ENCODE assay signal across 29 cellular contexts in genomic region chr9:99272866-99273265, GRCh38.
"Had no signal": no experiment of that assay in that cellular context is flagged by ENCODE, and none has a peak within 500 bp of the region (broad histone marks: within the 10 kb centered on the region; RNA-seq: fewer than 3 reads in every experiment).

No MANE protein-coding gene starts in this region.

- H3K27ac Mint-ChIP-seq: activated naive CD4-positive, alpha-beta T cell treated with anti-CD3 and anti-CD28 coated beads, Interleukin-2, amount 10 ng/mL, durations not matched to agents 7 days and 5 days; activated naive CD8-positive, alpha-beta T cell treated with anti-CD3 and anti-CD28 coated beads, Interleukin-2, amount 10 ng/mL, durations not matched to agents 7 days and 5 days; immature natural killer cell; nephron progenitor cell; stimulated activated effector memory CD8-positive, alpha-beta T cell treated with anti-CD3 and anti-CD28 coated beads, Interleukin-12 subunit alpha, Interleukin-12 subunit beta, amount 100 ng/mL, for 72 hours had no signal

- H3K4me3 Mint-ChIP-seq: activated naive CD4-positive, alpha-beta T cell treated with anti-CD3 and anti-CD28 coated beads, Interleukin-2, amount 10 ng/mL, durations not matched to agents 7 days and 5 days; activated naive CD8-positive, alpha-beta T cell treated with anti-CD3 and anti-CD28 coated beads, Interleukin-2, amount 10 ng/mL, durations not matched to agents 7 days and 5 days; immature natural killer cell; nephron progenitor cell; stimulated activated effector memory CD8-positive, alpha-beta T cell treated with anti-CD3 and anti-CD28 coated beads, Interleukin-12 subunit alpha, Interleukin-12 subunit beta, amount 100 ng/mL, for 72 hours had no signal

- H3K4me1 ChIP-seq: ascending aorta, heart left ventricle, left lung, lower lobe of right lung, sigmoid colon, stomach, thyroid gland, upper lobe of right lung had no signal

- H3K27me3 ChIP-seq: ascending aorta, brain microvascular endothelial cell, dorsolateral prefrontal cortex, heart left ventricle, left lung, neutrophil, sigmoid colon, stomach, thyroid gland, upper lobe of right lung had no signal

- H3K9me3 Mint-ChIP-seq: activated naive CD4-positive, alpha-beta T cell treated with anti-CD3 and anti-CD28 coated beads, Interleukin-2, amount 10 ng/mL, durations not matched to agents 7 days and 5 days; activated naive CD8-positive, alpha-beta T cell treated with anti-CD3 and anti-CD28 coated beads, Interleukin-2, amount 10 ng/mL, durations not matched to agents 7 days and 5 days; immature natural killer cell; stimulated activated effector memory CD8-positive, alpha-beta T cell treated with anti-CD3 and anti-CD28 coated beads, Interleukin-12 subunit alpha, Interleukin-12 subunit beta, amount 100 ng/mL, for 72 hours had no signal

- H3K27ac ChIP-seq: ascending aorta, brain microvascular endothelial cell, coronary artery, dorsolateral prefrontal cortex, heart left ventricle, left lung, lower lobe of right lung, neutrophil, sigmoid colon, stomach, thyroid gland, upper lobe of right lung had no signal

- H3K4me1 Mint-ChIP-seq: activated naive CD4-positive, alpha-beta T cell treated with anti-CD3 and anti-CD28 coated beads, Interleukin-2, amount 10 ng/mL, durations not matched to agents 7 days and 5 days; activated naive CD8-positive, alpha-beta T cell treated with anti-CD3 and anti-CD28 coated beads, Interleukin-2, amount 10 ng/mL, durations not matched to agents 7 days and 5 days; immature natural killer cell; nephron progenitor cell; stimulated activated effector memory CD8-positive, alpha-beta T cell treated with anti-CD3 and anti-CD28 coated beads, Interleukin-12 subunit alpha, Interleukin-12 subunit beta, amount 100 ng/mL, for 72 hours had no signal

- H3K4me3 ChIP-seq: ascending aorta, coronary artery, dorsolateral prefrontal cortex, heart left ventricle, left lung, lower lobe of right lung, mucosa of descending colon, sigmoid colon, stomach, thyroid gland, upper lobe of right lung had no signal

- H3K36me3 ChIP-seq: ascending aorta, brain microvascular endothelial cell, heart left ventricle, left lung, lower lobe of right lung, neutrophil, sigmoid colon, stomach, thyroid gland, upper lobe of right lung had no signal

- DNase-seq: activated CD4-positive, alpha-beta T cell treated with anti-CD3 and anti-CD28 coated beads for 4 hours; activated CD4-positive, alpha-beta T cell treated with anti-CD3 and anti-CD28 coated beads, Interleukin-2, amount 50 U/mL, for 4 hours; activated CD4-positive, CD25-positive, alpha-beta regulatory T cell; activated gamma-delta T cell; activated naive CD4-positive, alpha-beta T cell treated with anti-CD3 and anti-CD28 coated beads, Interleukin-2, amount 10 ng/mL, durations not matched to agents 7 days and 5 days; activated naive CD8-positive, alpha-beta T cell treated with anti-CD3 and anti-CD28 coated beads, Interleukin-2, amount 10 ng/mL, durations not matched to agents 7 days and 5 days; brain microvascular endothelial cell; dorsolateral prefrontal cortex; effector memory CD4-positive, alpha-beta T cell; foreskin fibroblast; heart left ventricle; hypothalamus; immature natural killer cell; kidney; left lung; lower lobe of right lung; mesendoderm; mucosa of descending colon; nephron progenitor cell; sigmoid colon; small intestine; stimulated activated CD4-positive, alpha-beta T cell treated with anti-CD3 and anti-CD28 coated beads, Interleukin-4, amount 100 ng/mL, for 24 hours; stomach; thyroid gland; upper lobe of right lung had no signal

- H3K9me3 ChIP-seq: ascending aorta, heart left ventricle, left lung, lower lobe of right lung, mucosa of descending colon, neutrophil, sigmoid colon, stomach, thyroid gland, upper lobe of right lung had no signal

- ATAC-seq: heart left ventricle; left lung; lower lobe of right lung; mucosa of descending colon; stimulated activated effector memory CD8-positive, alpha-beta T cell treated with anti-CD3 and anti-CD28 coated beads, Interleukin-12 subunit alpha, Interleukin-12 subunit beta, amount 100 ng/mL, for 72 hours; upper lobe of right lung had no signal

- H3K36me3 Mint-ChIP-seq: activated naive CD4-positive, alpha-beta T cell treated with anti-CD3 and anti-CD28 coated beads, Interleukin-2, amount 10 ng/mL, durations not matched to agents 7 days and 5 days; activated naive CD8-positive, alpha-beta T cell treated with anti-CD3 and anti-CD28 coated beads, Interleukin-2, amount 10 ng/mL, durations not matched to agents 7 days and 5 days; immature natural killer cell; stimulated activated effector memory CD8-positive, alpha-beta T cell treated with anti-CD3 and anti-CD28 coated beads, Interleukin-12 subunit alpha, Interleukin-12 subunit beta, amount 100 ng/mL, for 72 hours had no signal

- FAIRE-seq: kidney, small intestine had no signal
